30 cellular contexts compared by ENCODE assay signal in the genomic region with DNA sequence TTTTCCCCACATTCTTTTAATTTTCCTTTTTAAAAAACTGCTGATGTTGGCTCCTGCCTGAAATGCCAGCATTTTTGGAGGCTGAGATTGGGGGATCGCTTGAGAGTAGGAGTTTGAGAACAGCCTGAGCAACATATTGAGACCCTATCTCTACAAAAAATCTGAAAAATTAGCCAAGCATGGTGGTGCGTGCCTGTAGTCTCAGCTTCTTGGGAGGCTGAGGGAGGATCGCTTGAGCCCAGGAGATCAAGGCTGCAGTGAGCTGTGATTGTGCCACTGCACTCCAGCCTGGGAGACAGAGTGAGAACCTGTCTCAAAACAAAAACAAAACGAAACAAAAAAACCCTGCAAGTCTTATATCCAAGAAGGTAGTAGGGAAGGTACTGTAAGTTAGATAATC.
"Had no signal": no experiment of that assay in that cellular context is flagged by ENCODE, and none has a peak within 500 bp of the region (broad histone marks: within the 10 kb centered on the region; RNA-seq: fewer than 3 reads in every experiment).

No MANE protein-coding gene starts in this region.

- H3K9ac ChIP-seq: parathyroid adenoma had no signal

- FAIRE-seq: small intestine had no signal

- H3K27ac ChIP-seq: neutrophil, ovary, parathyroid adenoma, psoas muscle, right lobe of liver, sigmoid colon, stomach, thyroid gland, tibial nerve, upper lobe of right lung, uterus had no signal

- H3K4me1 ChIP-seq: parathyroid adenoma, right lobe of liver, thyroid gland, upper lobe of right lung, uterus had no signal

- H3K27me3 Mint-ChIP-seq: naive thymus-derived CD8-positive, alpha-beta T cell; natural killer cell treated with Interleukin-12 subunit alpha and Interleukin-12 subunit beta and Interleukin-15 and Interleukin-18, amount 100 ng/mL, for 72 hours; progenitor cell of endocrine pancreas; stimulated activated naive B cell treated with anti-CD40 and anti-IgM and Interleukin-4, amounts not matched to agents 10 μg/mL and 1 μg/mL and 100 μg/mL, for 72 hours; stimulated activated naive CD8-positive, alpha-beta T cell treated with anti-CD3 and anti-CD28 coated beads, Interleukin-15, Interleukin-2, amounts not matched to agents 100 ng/mL and 50 ng/mL, for 24 hours; type B pancreatic cell had no signal

- H2AFZ ChIP-seq: parathyroid adenoma had no signal

- H3K27ac Mint-ChIP-seq: naive thymus-derived CD8-positive, alpha-beta T cell; natural killer cell treated with Interleukin-12 subunit alpha and Interleukin-12 subunit beta and Interleukin-15 and Interleukin-18, amount 100 ng/mL, for 72 hours; nephron progenitor cell; progenitor cell of endocrine pancreas; stimulated activated effector memory CD8-positive, alpha-beta T cell treated with anti-CD3 and anti-CD28 coated beads, Interleukin-12 subunit alpha, Interleukin-12 subunit beta, amount 100 ng/mL, for 72 hours; stimulated activated naive B cell treated with anti-CD40 and anti-IgM and Interleukin-4, amounts not matched to agents 10 μg/mL and 1 μg/mL and 100 μg/mL, for 72 hours; stimulated activated naive CD8-positive, alpha-beta T cell treated with anti-CD3 and anti-CD28 coated beads, Interleukin-15, Interleukin-2, amounts not matched to agents 100 ng/mL and 50 ng/mL, for 24 hours; type B pancreatic cell had no signal

- H3K4me1 Mint-ChIP-seq: nephron progenitor cell, neural crest cell had no signal

- H3K27me3 ChIP-seq: neutrophil, ovary, right lobe of liver, sigmoid colon, stomach, thyroid gland, tibial nerve, upper lobe of right lung, uterus had no signal

- H3K4me3 ChIP-seq: ovary, psoas muscle, right lobe of liver, sigmoid colon, stomach, thoracic aorta, thyroid gland, tibial nerve, upper lobe of right lung, uterus had no signal

- H3K4me3 Mint-ChIP-seq: naive thymus-derived CD8-positive, alpha-beta T cell; natural killer cell treated with Interleukin-12 subunit alpha and Interleukin-12 subunit beta and Interleukin-15 and Interleukin-18, amount 100 ng/mL, for 72 hours; nephron progenitor cell; neural crest cell; stimulated activated effector memory CD8-positive, alpha-beta T cell treated with anti-CD3 and anti-CD28 coated beads, Interleukin-12 subunit alpha, Interleukin-12 subunit beta, amount 100 ng/mL, for 72 hours; stimulated activated naive B cell treated with anti-CD40 and anti-IgM and Interleukin-4, amounts not matched to agents 10 μg/mL and 1 μg/mL and 100 μg/mL, for 72 hours; stimulated activated naive CD8-positive, alpha-beta T cell treated with anti-CD3 and anti-CD28 coated beads, Interleukin-15, Interleukin-2, amounts not matched to agents 100 ng/mL and 50 ng/mL, for 24 hours; type B pancreatic cell had no signal

- H3K9me3 ChIP-seq: neutrophil, ovary, psoas muscle, sigmoid colon, thoracic aorta, thyroid gland, upper lobe of right lung had no signal

- DNase-seq: naive thymus-derived CD8-positive, alpha-beta T cell; nephron progenitor cell; nucleus accumbens; ovary; posterior cingulate gyrus; psoas muscle; right cardiac atrium; right lobe of liver; sigmoid colon; small intestine; stimulated activated CD4-positive, alpha-beta T cell treated with anti-CD3 and anti-CD28 coated beads, Interleukin-15, amount 100 ng/mL, for 24 hours; stimulated activated CD4-positive, alpha-beta T cell treated with anti-CD3 and anti-CD28 coated beads, Interleukin-2, amount 100 ng/mL, for 24 hours; stimulated activated CD4-positive, alpha-beta T cell treated with anti-CD3 and anti-CD28 coated beads, Interleukin-2, amount 100 ng/mL, for 48 hours; stimulated activated CD4-positive, alpha-beta T cell treated with anti-CD3 and anti-CD28 coated beads, Interleukin-4, amount 100 ng/mL, for 24 hours; stimulated activated naive B cell treated with anti-CD40 and anti-IgM and Interleukin-4, amounts not matched to agents 10 μg/mL and 1 μg/mL and 100 μg/mL, for 72 hours; stimulated activated naive CD4-positive, alpha-beta T cell treated with Interleukin-2 at 50 U/mL for 16 hours; stomach; thyroid gland; upper lobe of right lung; uterus had no signal

- H3K36me3 ChIP-seq: neutrophil, ovary, thyroid gland, uterus had no signal
